8 cellular contexts compared by ENCODE assay signal in genomic region chr4:184168406-184169019, GRCh38. TPM values are rescaled to one million over a fixed set of nuclear protein-coding genes. Genes with fewer than 3 reads are reported as not detected.
DNase-seq lines count a peak whose midpoint lies in the region; ATAC-seq and TF ChIP-seq lines count a peak whose summit lies in the region.

No MANE protein-coding gene starts in this region.

- H3K36me3 Mint-ChIP-seq in immature natural killer cell, result no peaks in the 10 kb centered on the region

- peak; percentile 81 for ATAC-seq in GM21723 (IDR thresholded peaks at IDR 0.05; ENCODE audit: unreplicated experiment)

- no peak for TF ChIP-seq EP300 in Ishikawa (IDR thresholded peaks at IDR 0.05; ENCODE audit: borderline replicate concordance)

- DNase-seq in EH (ENCODE audit: low read depth) (peak; percentile 62), UCSD-AML1 (lab: John Stamatoyannopoulos, UW; ENCODE audit: unreplicated experiment) (peak; percentile 66), T47D (ENCODE audit: low read depth in 1 of 2, low spot score in 1 of 2) (peak; percentile 37 to 58), immature natural killer cell (peak; percentile 17 to 43 (median 33)), NCI-H187 (lab: John Stamatoyannopoulos, UW) (no peak)
- DNase-seq in stimulated activated CD4-positive, alpha-beta T cell treated with anti-CD3 and anti-CD28 coated beads, Interleukin-12 subunit alpha, Interleukin-12 subunit beta, amount 100 ng/mL, for 24 hours (ENCODE audit: low read depth in 2 of 2), result peak; percentile 24 to 55

- peaks cover 13 to 24% (median 21%) of the 10 kb centered on the region in 3 donors for H3K27me3 Mint-ChIP-seq in immature natural killer cell (ENCODE audit: low read depth in 3 of 3)

- no peak overlapping the region for H3K27ac Mint-ChIP-seq in immature natural killer cell

- peak; percentile 89 for TF ChIP-seq RAD21 in Ishikawa (IDR thresholded peaks at IDR 0.05; ENCODE audit: low read depth)

- no peaks in the 10 kb centered on the region for H3K9me3 Mint-ChIP-seq in immature natural killer cell

- H3K4me3 Mint-ChIP-seq in immature natural killer cell, result peak overlapping the region in 1 of 5 donors; percentile 30

- in situ Hi-C loops in T47D (cut with HindIII; ENCODE audit: low pct_unique_long_range_greater_than_20kb, low sequenced_read_pairs), result no loop called here

- H3K4me1 Mint-ChIP-seq in immature natural killer cell, result peaks cover 0 to 5% of the 10 kb centered on the region in 2 donors

TF ChIP-seq in Ishikawa, 13 proteins besides CTCF, POLR2A, EP300 and RAD21:
- TF ChIP-seq TAF1 (IDR thresholded peaks at IDR 0.05; ENCODE audit: low read depth), result no peak
- TF ChIP-seq TCF12 (IDR thresholded peaks at IDR 0.05; ENCODE audit: low read depth), result no peak
- TF ChIP-seq EGR1 (IDR thresholded peaks at IDR 0.05), result no peak
- TF ChIP-seq YY1 (IDR thresholded peaks at IDR 0.05; ENCODE audit: low read depth), result no peak
- TF ChIP-seq TEAD4 (IDR thresholded peaks at IDR 0.05), result no peak
- TF ChIP-seq ZBTB7A (IDR thresholded peaks at IDR 0.05; ENCODE audit: low read depth), result no peak
- TF ChIP-seq FOXM1 (IDR thresholded peaks at IDR 0.05; ENCODE audit: borderline replicate concordance, low read depth), result no peak

RNA-seq across cellular contexts. Expression of gene ENPP6, which starts 49.2 kb away (rescaled TPM):
- under 1 TPM in 2 of 3 donors, not detected in 1; 0.13 to 0.20 TPM for polyA plus RNA-seq in immature natural killer cell

Comparison
In these comparisons a context has a peak if more than half of its experiments do, and no peak if none do; other contexts are left out.
1. DNase-seq: peak in EH (single experiment), UCSD-AML1 (single experiment), T47D (2 of 2), immature natural killer cell (3 of 3) and stimulated activated CD4-positive, alpha-beta T cell treated with anti-CD3 and anti-CD28 coated beads, Interleukin-12 subunit alpha, Interleukin-12 subunit beta, amount 100 ng/mL, for 24 hours (2 of 2); none in NCI-H187 (0 of 2).